1 cellular context compared by ENCODE assay signal in genomic region chr2:73780242-73780582, GRCh38.
TF ChIP-seq lines count a peak whose summit lies in the region.

No MANE protein-coding gene starts in this region.

TF ChIP-seq in K562, 482 proteins besides CTCF, POLR2A, EP300 and RAD21 (continued from another document):
- TF ChIP-seq ZBTB12 (CRISPR knock-in tag; IDR thresholded peaks at IDR 0.05) (no peak), XRCC3 (IDR thresholded peaks at IDR 0.05) (no peak), NCOA1 (IDR thresholded peaks at IDR 0.05; ENCODE audit: low read depth) (no peak), ZBTB34 (CRISPR knock-in tag; IDR thresholded peaks at IDR 0.05) (no peak), ZNF140 (CRISPR knock-in tag; IDR thresholded peaks at IDR 0.05) (no peak), NBN (IDR thresholded peaks at IDR 0.05; ENCODE audit: low read depth) (no peak), GTF2A2 (tag; IDR thresholded peaks at IDR 0.05) (no peak), NFE2 (IDR thresholded peaks at IDR 0.05; ENCODE audit: low read depth) (no peak), ATF1 (CRISPR knock-in tag; IDR thresholded peaks at IDR 0.05) (no peak), ATF1 (tag; IDR thresholded peaks at IDR 0.05) (peak; percentile 10; the same call in 1 of the 2 replicates), CBX8 (IDR thresholded peaks at IDR 0.05; ENCODE audit: borderline replicate concordance, extremely low read depth, low read depth, low read length, poor library complexity, severe bottlenecking) (no peak), ZNF589 (CRISPR knock-in tag; IDR thresholded peaks at IDR 0.05; ENCODE audit: low read depth) (no peak), SMARCC2 (IDR thresholded peaks at IDR 0.05; ENCODE audit: low read depth) (no peak), HMGN3 (IDR thresholded peaks at IDR 0.05; ENCODE audit: borderline replicate concordance, extremely low read depth, insufficient read length, low read depth, low read length) (no peak), TCFL5 (CRISPR knock-in tag; conservative IDR thresholded peaks at IDR 0.05) (no peak), KAT8 (IDR thresholded peaks at IDR 0.05; ENCODE audit: low read depth) (no peak), CBFA2T2 (conservative IDR thresholded peaks at IDR 0.05) (no peak), TAF1 (IDR thresholded peaks at IDR 0.05; ENCODE audit: control insufficient read depth, extremely low read depth, insufficient read depth, low read length, severe bottlenecking) (no peak), KLF10 (CRISPR knock-in tag; IDR thresholded peaks at IDR 0.05) (no peak), RFX1 (IDR thresholded peaks at IDR 0.05) (no peak), ARNT (IDR thresholded peaks at IDR 0.05) (peak in 1 of 2 experiments; percentile 47; a peak in 1 of 4 replicates), CEBPG (CRISPR knock-in tag; IDR thresholded peaks at IDR 0.05) (no peak), CEBPG (tag; conservative IDR thresholded peaks at IDR 0.05 in 1 of 2, IDR thresholded peaks at IDR 0.05 in 1 of 2) (no peak), KLF16 (IDR thresholded peaks at IDR 0.05) (no peak), ATF2 (CRISPR knock-in tag; IDR thresholded peaks at IDR 0.05) (no peak), FOXJ2 (tag; IDR thresholded peaks at IDR 0.05) (0 out of 2 replicates have a peak, but pooled peaks have one; percentile 2), MAFG (tag; conservative IDR thresholded peaks at IDR 0.05) (no peak), TARDBP (IDR thresholded peaks at IDR 0.05) (no peak), CREB3 (tag; conservative IDR thresholded peaks at IDR 0.05; ENCODE audit: low read depth) (no peak), KDM5B (IDR thresholded peaks at IDR 0.05; ENCODE audit: insufficient replicate concordance, low read depth, low read length) (no peak), E2F4 (CRISPR knock-in tag; IDR thresholded peaks at IDR 0.05; ENCODE audit: low read depth) (no peak), NFE2L1 (tag; IDR thresholded peaks at IDR 0.05; ENCODE audit: borderline replicate concordance, low read depth) (no peak), IRF1 (CRISPR knock-in tag; IDR thresholded peaks at IDR 0.05; ENCODE audit: borderline replicate concordance) (no peak), HDAC1 (IDR thresholded peaks at IDR 0.05) (no peak), ZSCAN29 (IDR thresholded peaks at IDR 0.05) (no peak), PATZ1 (CRISPR knock-in tag; IDR thresholded peaks at IDR 0.05; ENCODE audit: borderline replicate concordance) (no peak), ATF3 (IDR thresholded peaks at IDR 0.05) (no peak), ATF3 (CRISPR knock-in tag; conservative IDR thresholded peaks at IDR 0.05) (no peak)
